Comparison of ENCODE assay signal across 25 cellular contexts in genomic region chr11:96760815-96761214, GRCh38.
"Had no signal": no experiment of that assay in that cellular context is flagged by ENCODE, and none has a peak within 500 bp of the region (broad histone marks: within the 10 kb centered on the region; RNA-seq: fewer than 3 reads in every experiment).

No MANE protein-coding gene starts in this region.

- H3K36me3 ChIP-seq: left ventricle myocardium inferior, ovary, right atrium auricular region, right lobe of liver, stomach, thyroid gland, transverse colon, upper lobe of left lung, vagina had no signal

- H3K27me3 Mint-ChIP-seq: memory B cell; naive thymus-derived CD4-positive, alpha-beta T cell; natural killer cell treated with Interleukin-12 subunit alpha and Interleukin-12 subunit beta and Interleukin-15 and Interleukin-18, amount 100 ng/mL, for 72 hours; progenitor cell of endocrine pancreas; stimulated activated naive B cell treated with anti-CD40 and anti-IgM and Interleukin-4, amounts not matched to agents 10 μg/mL and 1 μg/mL and 100 μg/mL, for 72 hours had no signal

- H3K36me3 Mint-ChIP-seq: immature natural killer cell; memory B cell; naive thymus-derived CD4-positive, alpha-beta T cell; stimulated activated naive B cell treated with anti-CD40 and anti-IgM and Interleukin-4, amounts not matched to agents 10 μg/mL and 1 μg/mL and 100 μg/mL, for 72 hours had no signal

- H3K4me1 ChIP-seq: left ventricle myocardium inferior, right atrium auricular region, right lobe of liver, stomach, testis, thyroid gland, transverse colon, upper lobe of left lung, vagina had no signal

- H3K27me3 ChIP-seq: ovary, right atrium auricular region, right lobe of liver, stomach, testis, thyroid gland, transverse colon, upper lobe of left lung, vagina had no signal

- H3K4me1 Mint-ChIP-seq: immature natural killer cell; memory B cell; naive thymus-derived CD4-positive, alpha-beta T cell; stimulated activated naive B cell treated with anti-CD40 and anti-IgM and Interleukin-4, amounts not matched to agents 10 μg/mL and 1 μg/mL and 100 μg/mL, for 72 hours had no signal

- H3K4me3 ChIP-seq: left ventricle myocardium inferior, lung, mucosa of descending colon, ovary, right atrium auricular region, right lobe of liver, stomach, testis, thyroid gland, transverse colon, upper lobe of left lung, vagina had no signal

- DNase-seq: hypothalamus; immature natural killer cell; left ventricle myocardium inferior; midbrain; mucosa of descending colon; naive thymus-derived CD4-positive, alpha-beta T cell; ovary; right lobe of liver; stimulated activated CD4-positive, alpha-beta T cell treated with anti-CD3 and anti-CD28 coated beads, Interleukin-12 subunit alpha, Interleukin-12 subunit beta, amount 100 ng/mL, for 4 hours; stimulated activated CD4-positive, alpha-beta T cell treated with anti-CD3 and anti-CD28 coated beads, Interleukin-15, amount 100 ng/mL, for 24 hours; stimulated activated CD4-positive, alpha-beta T cell treated with anti-CD3 and anti-CD28 coated beads, Interleukin-2, amount 100 ng/mL, for 24 hours; stimulated activated CD4-positive, alpha-beta T cell treated with anti-CD3 and anti-CD28 coated beads, Interleukin-4, amount 100 ng/mL, for 1 hour; stimulated activated naive B cell treated with anti-CD40 and anti-IgM and Interleukin-4, amounts not matched to agents 10 μg/mL and 1 μg/mL and 100 μg/mL, for 72 hours; stimulated activated naive CD8-positive, alpha-beta T cell treated with anti-CD3 and anti-CD28 coated beads, Interleukin-15, Interleukin-2, amounts not matched to agents 100 U/mL and 50 U/mL, for 24 hours; stomach; testis; thyroid gland; transverse colon; upper lobe of left lung had no signal

- ATAC-seq: mucosa of descending colon; naive thymus-derived CD4-positive, alpha-beta T cell; natural killer cell treated with Interleukin-12 subunit alpha and Interleukin-12 subunit beta and Interleukin-15 and Interleukin-18, amount 100 ng/mL, for 72 hours; right lobe of liver; stimulated activated naive B cell treated with anti-CD40 and anti-IgM and Interleukin-4, amounts not matched to agents 10 μg/mL and 1 μg/mL and 100 μg/mL, for 72 hours; stimulated activated naive CD8-positive, alpha-beta T cell treated with anti-CD3 and anti-CD28 coated beads, Interleukin-15, Interleukin-2, amounts not matched to agents 100 U/mL and 50 U/mL, for 24 hours had no signal

- H3K27ac Mint-ChIP-seq: immature natural killer cell; memory B cell; naive thymus-derived CD4-positive, alpha-beta T cell; natural killer cell treated with Interleukin-12 subunit alpha and Interleukin-12 subunit beta and Interleukin-15 and Interleukin-18, amount 100 ng/mL, for 72 hours; progenitor cell of endocrine pancreas; stimulated activated naive B cell treated with anti-CD40 and anti-IgM and Interleukin-4, amounts not matched to agents 10 μg/mL and 1 μg/mL and 100 μg/mL, for 72 hours had no signal

- H3K4me3 Mint-ChIP-seq: immature natural killer cell; memory B cell; naive thymus-derived CD4-positive, alpha-beta T cell; natural killer cell treated with Interleukin-12 subunit alpha and Interleukin-12 subunit beta and Interleukin-15 and Interleukin-18, amount 100 ng/mL, for 72 hours; stimulated activated naive B cell treated with anti-CD40 and anti-IgM and Interleukin-4, amounts not matched to agents 10 μg/mL and 1 μg/mL and 100 μg/mL, for 72 hours had no signal

- H3K9me3 Mint-ChIP-seq: stimulated activated naive B cell treated with anti-CD40 and anti-IgM and Interleukin-4, amounts not matched to agents 10 μg/mL and 1 μg/mL and 100 μg/mL, for 72 hours had no signal

- H3K27ac ChIP-seq: left ventricle myocardium inferior, ovary, right atrium auricular region, right lobe of liver, stomach, testis, thyroid gland, transverse colon, upper lobe of left lung, vagina had no signal

- H3K9me3 ChIP-seq: left ventricle myocardium inferior, mucosa of descending colon, ovary, right atrium auricular region, right lobe of liver, stomach, testis, thyroid gland, transverse colon, upper lobe of left lung, vagina had no signal
